ENCODE assay signal across 8 cellular contexts in the genomic region with DNA sequence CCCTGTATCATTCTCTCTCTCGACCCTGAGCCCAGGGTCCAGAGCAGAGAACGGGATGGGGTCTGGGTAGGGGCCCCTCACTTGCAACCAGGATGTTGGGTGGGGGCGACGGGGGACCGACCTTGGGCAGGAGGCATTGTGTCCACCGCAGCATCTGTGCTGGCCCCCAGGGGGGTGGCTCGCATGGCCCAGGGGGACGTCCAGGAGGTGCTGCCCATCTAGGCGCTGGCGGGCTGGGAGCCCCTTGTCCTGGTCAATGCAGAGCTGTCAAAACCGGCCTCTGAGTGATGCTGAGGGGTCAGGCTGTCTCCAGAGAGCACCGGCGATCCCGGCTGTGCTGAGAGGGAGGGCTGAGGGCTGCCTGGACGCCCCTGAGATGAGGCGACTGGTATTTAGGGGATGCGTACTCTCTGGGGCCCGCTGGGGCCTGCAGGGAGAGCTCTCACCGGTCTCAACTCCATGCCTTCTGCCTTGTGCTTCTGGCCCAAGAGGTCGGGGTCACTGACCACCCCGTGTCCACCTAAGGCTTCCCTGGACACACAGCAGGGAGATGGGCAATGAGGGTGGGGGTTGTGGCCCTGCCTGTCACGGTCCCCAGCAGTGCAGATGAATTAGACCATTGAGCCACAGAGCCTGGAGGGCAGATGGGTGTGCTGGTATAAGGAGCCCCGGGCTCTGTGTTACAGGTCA. TPM values are rescaled to one million over a fixed set of nuclear protein-coding genes. Genes with fewer than 3 reads are reported as not detected.
DNase-seq lines count a peak whose midpoint lies in the region; ATAC-seq and TF ChIP-seq lines count a peak whose summit lies in the region.

No MANE protein-coding gene starts in this region.

- H3K36me3 Mint-ChIP-seq in dendritic cell treated with granulocyte-macrophage colony-stimulating factor and Interleukin-4, amounts not matched to agents 40 ng/mL and 50 ng/mL, for 4 days (ENCODE audit: low read depth), result peaks cover 62% of the 10 kb centered on the region
- H3K36me3 Mint-ChIP-seq in natural killer cell, result peaks cover 7% of the 10 kb centered on the region

- intact Hi-C loops in dendritic cell treated with granulocyte-macrophage colony-stimulating factor and Interleukin-4, amounts not matched to agents 40 ng/mL and 50 ng/mL, for 4 days (cut with micrococcal nuclease), result loop anchor here (2.0 to 10.0 kb wide), 4 partner anchors 14 to 176 kb away; a partner anchor contains a TSS
- intact Hi-C loops in natural killer cell (cut with micrococcal nuclease), result no loop called here

- TF ChIP-seq RAD21 in Ishikawa (IDR thresholded peaks at IDR 0.05; ENCODE audit: low read depth), result no peak

- peaks cover 0 to 9% (median 0%) of the 10 kb centered on the region in 11 experiments; a peak in 3 of 22 replicates for H3K9me3 ChIP-seq in BLaER1 treated with 17β-estradiol and CSF1 and Interleukin-3, amounts not matched to agents 10 nM and 100 nM (replicated peaks in 1 of 11)

- H3K27ac ChIP-seq in BLaER1 treated with 17β-estradiol and CSF1 and Interleukin-3, amounts not matched to agents 10 nM and 100 nM, result peak overlapping the region; percentile 94 to 100 (median 97)

- H3K4me3 ChIP-seq in BLaER1 treated with 17β-estradiol and CSF1 and Interleukin-3, amounts not matched to agents 10 nM and 100 nM, result peak overlapping the region in 9 of 10 experiments; percentile 1 to 56 (median 40); a peak in 12 of 20 replicates

- H3K4me1 ChIP-seq in BLaER1 treated with 17β-estradiol and CSF1 and Interleukin-3, amounts not matched to agents 10 nM and 100 nM, result peaks cover 74 to 86% (median 77%) of the 10 kb centered on the region in 10 experiments

- H3K27me3 Mint-ChIP-seq in dendritic cell treated with granulocyte-macrophage colony-stimulating factor and Interleukin-4, amounts not matched to agents 40 ng/mL and 50 ng/mL, for 4 days, result no peaks in the 10 kb centered on the region
- no peaks in the 10 kb centered on the region for H3K27me3 Mint-ChIP-seq in natural killer cell (ENCODE audit: low read depth in 2 of 2)

- H3K4me1 Mint-ChIP-seq in dendritic cell treated with granulocyte-macrophage colony-stimulating factor and Interleukin-4, amounts not matched to agents 40 ng/mL and 50 ng/mL, for 4 days (ENCODE audit: low read depth), result peaks cover 88% of the 10 kb centered on the region
- peaks cover 43 to 47% of the 10 kb centered on the region in 2 donors for H3K4me1 Mint-ChIP-seq in natural killer cell

- H4K20me1 ChIP-seq in BLaER1 treated with 17β-estradiol and CSF1 and Interleukin-3, amounts not matched to agents 10 nM and 100 nM, result peaks cover 0 to 100% (median 32%) of the 10 kb centered on the region in 11 experiments; a peak in 18 of 22 replicates

- peak overlapping the region; percentile 90 to 97 (median 95) for H3K9ac ChIP-seq in BLaER1 treated with 17β-estradiol and CSF1 and Interleukin-3, amounts not matched to agents 10 nM and 100 nM

- DNase-seq in natural killer cell (no peak), NCI-H1694 (lab: John Stamatoyannopoulos, UW) (no peak)

- H3K36me3 ChIP-seq in BLaER1 treated with 17β-estradiol and CSF1 and Interleukin-3, amounts not matched to agents 10 nM and 100 nM, result peaks cover 36 to 90% (median 79%) of the 10 kb centered on the region in 11 experiments

- TF ChIP-seq CTCF in natural killer cell (IDR thresholded peaks at IDR 0.05), result no peak

- no peak overlapping the region for H3K4me3 Mint-ChIP-seq in dendritic cell treated with granulocyte-macrophage colony-stimulating factor and Interleukin-4, amounts not matched to agents 40 ng/mL and 50 ng/mL, for 4 days
- H3K4me3 Mint-ChIP-seq in natural killer cell, result peak overlapping the region; percentile 25

- ATAC-seq in natural killer cell (no peak), GM19463 (IDR thresholded peaks at IDR 0.05; ENCODE audit: unreplicated experiment) (no peak), GM21528 (IDR thresholded peaks at IDR 0.05; ENCODE audit: low FRiP score, unreplicated experiment) (no peak)
- ATAC-seq in activated CD4-positive, CD25-positive, alpha-beta regulatory T cell treated with anti-CD3 and anti-CD28 coated beads, Interleukin-2, amount 50 U/mL, for 24 hours, result no peak

- no peaks in the 10 kb centered on the region for H3K9me3 Mint-ChIP-seq in dendritic cell treated with granulocyte-macrophage colony-stimulating factor and Interleukin-4, amounts not matched to agents 40 ng/mL and 50 ng/mL, for 4 days
- H3K9me3 Mint-ChIP-seq in natural killer cell, result no peaks in the 10 kb centered on the region

- no peaks in the 10 kb centered on the region for H3K27me3 ChIP-seq in BLaER1 treated with 17β-estradiol and CSF1 and Interleukin-3, amounts not matched to agents 10 nM and 100 nM

- H3K4me2 ChIP-seq in BLaER1 treated with 17β-estradiol and CSF1 and Interleukin-3, amounts not matched to agents 10 nM and 100 nM, result peak overlapping the region; percentile 87 to 99 (median 94)

- TF ChIP-seq EP300 in Ishikawa (IDR thresholded peaks at IDR 0.05; ENCODE audit: borderline replicate concordance), result no peak

- peak overlapping the region; percentile 94 for H3K27ac Mint-ChIP-seq in dendritic cell treated with granulocyte-macrophage colony-stimulating factor and Interleukin-4, amounts not matched to agents 40 ng/mL and 50 ng/mL, for 4 days
- peak overlapping the region; percentile 90 to 94 for H3K27ac Mint-ChIP-seq in natural killer cell

TF ChIP-seq in Ishikawa, 13 proteins besides CTCF, POLR2A, EP300 and RAD21:
- TF ChIP-seq CREB1 (IDR thresholded peaks at IDR 0.05; ENCODE audit: low read depth) (no peak), EGR1 (IDR thresholded peaks at IDR 0.05) (no peak), ZBTB7A (IDR thresholded peaks at IDR 0.05; ENCODE audit: low read depth) (peak; percentile 21; the same call in 1 of the 2 replicates)

RNA-seq across cellular contexts. Expression of a gene that starts 8.5 kb away (rescaled TPM):
- 100 to 1,000 TPM; 617 to 958 (median 906) TPM for total RNA-seq in natural killer cell

RNA-seq across cellular contexts. Expression of a gene that starts 13.6 kb away (rescaled TPM):
- 10 to 100 TPM in 2 of 3 donors, 1 to 10 TPM in 1; 6.8 to 12.6 (median 12.6) TPM for total RNA-seq in natural killer cell

RNA-seq across cellular contexts. Expression of a gene that starts 18.1 kb away (rescaled TPM):
- 10 to 100 TPM; 11.5 to 16.7 (median 13.5) TPM for total RNA-seq in natural killer cell

RNA-seq across cellular contexts. Expression of a gene that starts 19.8 kb away (rescaled TPM):
- total RNA-seq in natural killer cell, result 10 to 100 TPM; 24.1 to 53.9 (median 31.2) TPM

RNA-seq across cellular contexts. Expression of a gene that starts 33.4 kb away (rescaled TPM):
- 1 to 10 TPM; 2.1 to 2.6 (median 2.1) TPM for total RNA-seq in natural killer cell
